In the genomic region with DNA sequence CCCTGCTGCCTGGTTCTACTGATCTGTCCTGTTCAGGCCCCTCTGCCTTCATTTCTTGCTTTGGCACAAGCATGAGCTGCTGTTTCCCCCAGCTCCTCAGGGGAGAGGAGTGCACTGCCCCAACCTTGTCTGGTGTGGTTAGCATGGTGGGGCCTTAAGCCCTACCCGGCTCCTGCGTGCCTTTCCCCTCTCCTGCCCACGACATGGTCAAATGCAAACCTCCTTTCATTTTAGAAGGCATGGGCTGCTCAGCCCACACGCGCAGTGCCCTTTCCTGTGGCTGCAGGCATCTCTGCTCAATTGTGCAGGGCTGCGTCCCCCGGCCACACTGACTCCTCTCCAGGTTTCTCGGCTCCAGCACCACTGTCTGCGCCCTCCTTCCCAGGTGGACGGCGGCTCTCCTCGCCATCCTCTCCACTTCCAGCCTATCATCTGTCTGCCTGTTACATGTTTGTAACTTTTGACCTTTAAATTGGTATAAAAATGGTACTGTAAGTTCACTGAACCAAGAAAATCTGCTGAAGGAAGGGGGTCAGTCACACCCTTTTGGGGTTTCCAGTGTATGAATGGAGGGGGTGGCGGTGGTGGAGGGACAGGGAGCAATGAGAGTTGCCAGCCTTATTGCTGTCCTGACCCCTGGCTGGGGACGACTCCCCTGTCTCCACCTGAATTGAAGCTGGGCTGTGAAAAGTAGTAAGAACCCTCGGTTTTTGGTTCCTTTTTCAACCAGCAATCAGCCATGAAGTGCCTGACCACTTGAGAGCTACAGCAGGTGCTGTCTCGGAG, we compare ENCODE assay signal across 1 cellular context.
TF ChIP-seq lines count a peak whose summit lies in the region.

No MANE protein-coding gene starts in this region.

TF ChIP-seq in H1, 55 proteins besides CTCF, POLR2A, EP300 and RAD21:
- TF ChIP-seq BACH1 (IDR thresholded peaks at IDR 0.05; ENCODE audit: low read length) (no peak), EGR1 (IDR thresholded peaks at IDR 0.05; ENCODE audit: borderline replicate concordance, low read depth, low read length) (no peak), TEAD4 (IDR thresholded peaks at IDR 0.05; ENCODE audit: low read depth, low read length) (no peak), HDAC2 (IDR thresholded peaks at IDR 0.05; ENCODE audit: borderline replicate concordance in 1 of 2, low read depth in 2 of 2, low read length in 2 of 2) (no peak), KDM4A (IDR thresholded peaks at IDR 0.05; ENCODE audit: low read depth, low read length, severe bottlenecking) (no peak), CEBPB (IDR thresholded peaks at IDR 0.05; ENCODE audit: low read depth, low read length) (no peak), POU5F1 (IDR thresholded peaks at IDR 0.05; ENCODE audit: low read depth, low read length) (no peak), SIRT6 (IDR thresholded peaks at IDR 0.05; ENCODE audit: low read length) (no peak), HDAC6 (IDR thresholded peaks at IDR 0.05; ENCODE audit: low read depth, low read length) (no peak), JUND (IDR thresholded peaks at IDR 0.05; ENCODE audit: low read length) (no peak), POLR2AphosphoS5 (IDR thresholded peaks at IDR 0.05; ENCODE audit: low read depth, low read length) (no peak), MAFK (IDR thresholded peaks at IDR 0.05; ENCODE audit: low read depth, low read length) (no peak), RXRA (IDR thresholded peaks at IDR 0.05; ENCODE audit: insufficient read depth, low read depth, low read length) (no peak), CTBP2 (IDR thresholded peaks at IDR 0.05; ENCODE audit: borderline replicate concordance, insufficient read depth, insufficient read length, low read length) (no peak), SRF (IDR thresholded peaks at IDR 0.05; ENCODE audit: low read depth, low read length) (no peak), SAP30 (IDR thresholded peaks at IDR 0.05; ENCODE audit: insufficient read depth, insufficient replicate concordance, low read length) (no peak), GABPA (IDR thresholded peaks at IDR 0.05; ENCODE audit: borderline replicate concordance, insufficient read depth, low read length) (no peak), KDM5A (IDR thresholded peaks at IDR 0.05; ENCODE audit: low read length) (no peak)
- TF ChIP-seq, protein P1, sequence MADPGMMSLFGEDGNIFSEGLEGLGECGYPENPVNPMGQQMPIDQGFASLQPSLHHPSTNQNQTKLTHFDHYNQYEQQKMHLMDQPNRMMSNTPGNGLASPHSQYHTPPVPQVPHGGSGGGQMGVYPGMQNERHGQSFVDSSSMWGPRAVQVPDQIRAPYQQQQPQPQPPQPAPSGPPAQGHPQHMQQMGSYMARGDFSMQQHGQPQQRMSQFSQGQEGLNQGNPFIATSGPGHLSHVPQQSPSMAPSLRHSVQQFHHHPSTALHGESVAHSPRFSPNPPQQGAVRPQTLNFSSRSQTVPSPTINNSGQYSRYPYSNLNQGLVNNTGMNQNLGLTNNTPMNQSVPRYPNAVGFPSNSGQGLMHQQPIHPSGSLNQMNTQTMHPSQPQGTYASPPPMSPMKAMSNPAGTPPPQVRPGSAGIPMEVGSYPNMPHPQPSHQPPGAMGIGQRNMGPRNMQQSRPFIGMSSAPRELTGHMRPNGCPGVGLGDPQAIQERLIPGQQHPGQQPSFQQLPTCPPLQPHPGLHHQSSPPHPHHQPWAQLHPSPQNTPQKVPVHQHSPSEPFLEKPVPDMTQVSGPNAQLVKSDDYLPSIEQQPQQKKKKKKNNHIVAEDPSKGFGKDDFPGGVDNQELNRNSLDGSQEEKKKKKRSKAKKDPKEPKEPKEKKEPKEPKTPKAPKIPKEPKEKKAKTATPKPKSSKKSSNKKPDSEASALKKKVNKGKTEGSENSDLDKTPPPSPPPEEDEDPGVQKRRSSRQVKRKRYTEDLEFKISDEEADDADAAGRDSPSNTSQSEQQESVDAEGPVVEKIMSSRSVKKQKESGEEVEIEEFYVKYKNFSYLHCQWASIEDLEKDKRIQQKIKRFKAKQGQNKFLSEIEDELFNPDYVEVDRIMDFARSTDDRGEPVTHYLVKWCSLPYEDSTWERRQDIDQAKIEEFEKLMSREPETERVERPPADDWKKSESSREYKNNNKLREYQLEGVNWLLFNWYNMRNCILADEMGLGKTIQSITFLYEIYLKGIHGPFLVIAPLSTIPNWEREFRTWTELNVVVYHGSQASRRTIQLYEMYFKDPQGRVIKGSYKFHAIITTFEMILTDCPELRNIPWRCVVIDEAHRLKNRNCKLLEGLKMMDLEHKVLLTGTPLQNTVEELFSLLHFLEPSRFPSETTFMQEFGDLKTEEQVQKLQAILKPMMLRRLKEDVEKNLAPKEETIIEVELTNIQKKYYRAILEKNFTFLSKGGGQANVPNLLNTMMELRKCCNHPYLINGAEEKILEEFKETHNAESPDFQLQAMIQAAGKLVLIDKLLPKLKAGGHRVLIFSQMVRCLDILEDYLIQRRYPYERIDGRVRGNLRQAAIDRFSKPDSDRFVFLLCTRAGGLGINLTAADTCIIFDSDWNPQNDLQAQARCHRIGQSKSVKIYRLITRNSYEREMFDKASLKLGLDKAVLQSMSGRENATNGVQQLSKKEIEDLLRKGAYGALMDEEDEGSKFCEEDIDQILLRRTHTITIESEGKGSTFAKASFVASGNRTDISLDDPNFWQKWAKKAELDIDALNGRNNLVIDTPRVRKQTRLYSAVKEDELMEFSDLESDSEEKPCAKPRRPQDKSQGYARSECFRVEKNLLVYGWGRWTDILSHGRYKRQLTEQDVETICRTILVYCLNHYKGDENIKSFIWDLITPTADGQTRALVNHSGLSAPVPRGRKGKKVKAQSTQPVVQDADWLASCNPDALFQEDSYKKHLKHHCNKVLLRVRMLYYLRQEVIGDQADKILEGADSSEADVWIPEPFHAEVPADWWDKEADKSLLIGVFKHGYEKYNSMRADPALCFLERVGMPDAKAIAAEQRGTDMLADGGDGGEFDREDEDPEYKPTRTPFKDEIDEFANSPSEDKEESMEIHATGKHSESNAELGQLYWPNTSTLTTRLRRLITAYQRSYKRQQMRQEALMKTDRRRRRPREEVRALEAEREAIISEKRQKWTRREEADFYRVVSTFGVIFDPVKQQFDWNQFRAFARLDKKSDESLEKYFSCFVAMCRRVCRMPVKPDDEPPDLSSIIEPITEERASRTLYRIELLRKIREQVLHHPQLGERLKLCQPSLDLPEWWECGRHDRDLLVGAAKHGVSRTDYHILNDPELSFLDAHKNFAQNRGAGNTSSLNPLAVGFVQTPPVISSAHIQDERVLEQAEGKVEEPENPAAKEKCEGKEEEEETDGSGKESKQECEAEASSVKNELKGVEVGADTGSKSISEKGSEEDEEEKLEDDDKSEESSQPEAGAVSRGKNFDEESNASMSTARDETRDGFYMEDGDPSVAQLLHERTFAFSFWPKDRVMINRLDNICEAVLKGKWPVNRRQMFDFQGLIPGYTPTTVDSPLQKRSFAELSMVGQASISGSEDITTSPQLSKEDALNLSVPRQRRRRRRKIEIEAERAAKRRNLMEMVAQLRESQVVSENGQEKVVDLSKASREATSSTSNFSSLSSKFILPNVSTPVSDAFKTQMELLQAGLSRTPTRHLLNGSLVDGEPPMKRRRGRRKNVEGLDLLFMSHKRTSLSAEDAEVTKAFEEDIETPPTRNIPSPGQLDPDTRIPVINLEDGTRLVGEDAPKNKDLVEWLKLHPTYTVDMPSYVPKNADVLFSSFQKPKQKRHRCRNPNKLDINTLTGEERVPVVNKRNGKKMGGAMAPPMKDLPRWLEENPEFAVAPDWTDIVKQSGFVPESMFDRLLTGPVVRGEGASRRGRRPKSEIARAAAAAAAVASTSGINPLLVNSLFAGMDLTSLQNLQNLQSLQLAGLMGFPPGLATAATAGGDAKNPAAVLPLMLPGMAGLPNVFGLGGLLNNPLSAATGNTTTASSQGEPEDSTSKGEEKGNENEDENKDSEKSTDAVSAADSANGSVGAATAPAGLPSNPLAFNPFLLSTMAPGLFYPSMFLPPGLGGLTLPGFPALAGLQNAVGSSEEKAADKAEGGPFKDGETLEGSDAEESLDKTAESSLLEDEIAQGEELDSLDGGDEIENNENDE (IDR thresholded peaks at IDR 0.05; ENCODE audit: insufficient replicate concordance, low read length) = no peak
